ENCODE assay signal across 8 cellular contexts in the genomic region with DNA sequence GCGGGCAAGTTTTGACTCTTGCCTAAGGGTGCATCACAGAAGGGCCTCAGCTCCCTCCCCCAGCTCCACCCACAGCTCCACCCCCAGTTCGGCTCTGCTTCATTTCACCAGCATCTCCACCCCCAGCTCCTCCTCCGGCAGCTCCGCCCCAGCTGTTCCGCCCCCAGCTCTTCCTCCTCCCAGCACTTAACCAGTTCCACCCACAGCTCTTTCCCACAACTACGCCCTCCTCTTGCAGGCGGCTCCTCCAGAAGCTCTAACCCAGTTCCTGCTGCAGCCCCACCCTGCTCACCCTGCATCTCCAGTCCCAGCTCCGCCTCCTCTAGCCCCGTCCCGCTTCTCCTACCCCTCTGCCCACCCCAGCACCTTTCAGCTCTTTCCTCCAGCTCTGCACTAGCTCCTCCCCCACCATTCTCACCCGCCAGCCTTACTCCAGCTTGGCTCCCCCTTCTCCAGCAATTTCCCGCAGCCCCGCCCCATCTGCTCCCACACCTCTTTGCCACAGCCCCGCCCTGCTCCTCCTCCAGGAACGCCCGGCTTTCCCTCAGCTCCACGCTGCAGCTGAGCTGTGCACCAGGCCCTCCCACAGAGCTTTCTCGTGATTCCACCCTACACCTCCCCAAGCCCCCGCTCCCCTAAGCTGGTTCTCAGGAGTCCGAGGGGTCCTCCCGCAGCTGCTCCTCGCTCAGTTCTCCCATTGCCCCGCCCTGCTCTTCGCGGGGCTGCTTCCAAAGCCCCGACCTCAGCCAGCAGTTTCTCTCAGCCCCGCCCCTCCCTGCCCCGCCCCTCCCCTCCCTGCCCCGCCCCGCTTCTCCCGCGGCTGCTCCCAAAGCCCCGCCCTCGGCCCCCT. TPM values are rescaled to one million over a fixed set of nuclear protein-coding genes. Genes with fewer than 3 reads are reported as not detected.
DNase-seq lines count a peak whose midpoint lies in the region; ATAC-seq and TF ChIP-seq lines count a peak whose summit lies in the region.

No MANE protein-coding gene starts in this region.

- H3K4me3 ChIP-seq in GM12865 (ENCODE audit: low read depth, low read length): peak overlapping the region; percentile 69
- peak overlapping the region in 2 of 4 donors; percentile 32 to 58 for H3K4me3 ChIP-seq in adrenal gland
- peak overlapping the region; percentile 76 for H3K4me3 ChIP-seq in left ventricle myocardium inferior
- peak overlapping the region; percentile 57 for H3K4me3 ChIP-seq in psoas muscle

- TF ChIP-seq CTCF in GM12865 (IDR thresholded peaks at IDR 0.05; ENCODE audit: insufficient read depth, low read depth, low read length, missing control alignments) (no peak), adrenal gland (IDR thresholded peaks at IDR 0.05) (no peak), left ventricle myocardium inferior (IDR thresholded peaks at IDR 0.05; ENCODE audit: borderline replicate concordance) (no peak), psoas muscle (IDR thresholded peaks at IDR 0.05) (no peak)

- DNase-seq in GM12865 (ENCODE audit: low read depth) (peak; percentile 94), NCI-H1436 (lab: John Stamatoyannopoulos, UW) (peak; percentile 96), T follicular helper cell (ENCODE audit: low read depth) (peak; percentile 82), adrenal gland (peak; percentile 83 to 94 (median 90)), left ventricle myocardium inferior (peak; percentile 88), psoas muscle (peak; percentile 86 to 94), ureter (ENCODE audit: low spot score) (peak; percentile 92)

- H3K27ac ChIP-seq in adrenal gland (peak overlapping the region in 4 of 5 donors; percentile 61 to 96 (median 68)), left ventricle myocardium inferior (replicated peaks) (peak overlapping the region; percentile 95), psoas muscle (peak overlapping the region; percentile 36)

- intact Hi-C loops in adrenal gland (cut with DNase I) (no loop called here), left ventricle myocardium inferior (cut with micrococcal nuclease) (no loop called here), psoas muscle (cut with DNase I) (no loop called here)

- H3K9me3 ChIP-seq in adrenal gland (replicated peaks in 1 of 3): no peaks in the 10 kb centered on the region
- no peaks in the 10 kb centered on the region for H3K9me3 ChIP-seq in left ventricle myocardium inferior (replicated peaks)
- H3K9me3 ChIP-seq in psoas muscle: no peaks in the 10 kb centered on the region

- TF ChIP-seq POLR2A in adrenal gland (IDR thresholded peaks at IDR 0.05): no peak

- H3K4me1 ChIP-seq in adrenal gland (replicated peaks in 1 of 2): peaks cover 0 to 4% of the 10 kb centered on the region in 2 donors
- peaks cover 10% of the 10 kb centered on the region for H3K4me1 ChIP-seq in left ventricle myocardium inferior
- no peaks in the 10 kb centered on the region for H3K4me1 ChIP-seq in psoas muscle

- peak; percentile 51 for ATAC-seq in HG02798 (IDR thresholded peaks at IDR 0.05; ENCODE audit: poor library complexity, unreplicated experiment)
- ATAC-seq in psoas muscle: peak; percentile 48 to 62 (median 60)

- 1 to 32% (median 16%) methylated on average over 16 to 29 of the region's 34 CpGs for WGBS in adrenal gland, 4 donors
- 1 to 44% (median 3%) methylated on average over 19 to 32 of the region's 34 CpGs for WGBS in psoas muscle, 3 donors

- H3K27me3 ChIP-seq in adrenal gland (no peaks in the 10 kb centered on the region), left ventricle myocardium inferior (ENCODE audit: low read depth) (no peaks in the 10 kb centered on the region), psoas muscle (ENCODE audit: insufficient read depth in 3 of 3, low read length in 2 of 3) (no peaks in the 10 kb centered on the region)

- H3K36me3 ChIP-seq in adrenal gland (replicated peaks in 1 of 2) (no peaks in the 10 kb centered on the region), left ventricle myocardium inferior (no peaks in the 10 kb centered on the region), psoas muscle (ENCODE audit: insufficient read depth in 1 of 2, low read depth in 1 of 2) (no peaks in the 10 kb centered on the region)

RNA-seq across cellular contexts. Expression of gene EOLA1, which starts 1.3 kb away (rescaled TPM):
- total RNA-seq in adrenal gland (10 to 100 TPM in 7 of 8 donors, 1 to 10 TPM in 1; 5.9 to 34.7 (median 17.6) TPM), left ventricle myocardium inferior (31.3 TPM), psoas muscle (10 to 100 TPM; 23.9 to 36.6 (median 24.7) TPM), ureter (22.2 TPM)
- polyA plus RNA-seq in adrenal gland (10 to 100 TPM; 17.8 to 29.4 (median 24.2) TPM), psoas muscle (10 to 100 TPM; 24.4 to 34.8 (median 27.4) TPM)

RNA-seq across cellular contexts. Expression of gene HSFX3, which starts 10.2 kb away (rescaled TPM):
- total RNA-seq in adrenal gland: not detected
- polyA plus RNA-seq in adrenal gland: not detected
- total RNA-seq in left ventricle myocardium inferior: 0.25 TPM
- total RNA-seq in psoas muscle: under 1 TPM in 1 of 4 donors, not detected in 3; 0.67 TPM
- polyA plus RNA-seq in psoas muscle: not detected
- total RNA-seq in ureter: not detected

RNA-seq across cellular contexts. Expression of gene IDS, which starts 34.4 kb away (rescaled TPM):
- total RNA-seq in adrenal gland (10 to 100 TPM; 47.7 to 79.3 (median 55.9) TPM), left ventricle myocardium inferior (86.3 TPM), psoas muscle (10 to 100 TPM; 29.3 to 37.6 (median 34.1) TPM), ureter (86.8 TPM)
- polyA plus RNA-seq in adrenal gland (10 to 100 TPM; 19.5 to 87.6 (median 34.8) TPM), psoas muscle (10 to 100 TPM; 11.8 to 31.2 (median 15.3) TPM)

RNA-seq across cellular contexts. Expression of gene MAGEA9B, which starts 47.8 kb away (rescaled TPM):
- total RNA-seq in adrenal gland (not detected), left ventricle myocardium inferior (not detected), psoas muscle (not detected), ureter (not detected)
- polyA plus RNA-seq in adrenal gland (not detected), psoas muscle (not detected)

RNA-seq across cellular contexts. Expression of gene HSFX2, which starts 55.6 kb away (rescaled TPM):
- under 1 TPM in 2 of 8 donors, not detected in 6; 0.18 to 0.70 TPM for total RNA-seq in adrenal gland
- 1 to 10 TPM in 2 of 3 donors, not detected in 1; 1.8 to 2.5 TPM for polyA plus RNA-seq in adrenal gland
- not detected for total RNA-seq in left ventricle myocardium inferior
- 1 to 10 TPM in 1 of 4 donors, under 1 TPM in 1, not detected in 2; 0.41 to 1.8 TPM for total RNA-seq in psoas muscle
- polyA plus RNA-seq in psoas muscle: under 1 TPM; 0.14 to 0.47 (median 0.14) TPM
- total RNA-seq in ureter: not detected

Comparison
In these comparisons a context has a peak if more than half of its experiments do, and no peak if none do; other contexts are left out.
1. H3K27ac ChIP-seq: peak in every context shown above with its lines; median percentile 95 in left ventricle myocardium inferior; 68 in adrenal gland; 36 in psoas muscle.